ENCODE assay signal across 23 cellular contexts in genomic region chr3:177429066-177429465, GRCh38.
A peak's percentile ranks its signal among the peaks of the same experiment; 100 is the strongest.
DNase-seq lines count a peak whose midpoint lies in the region; ATAC-seq and TF ChIP-seq lines count a peak whose summit lies in the region.
"Had no signal": no experiment of that assay in that cellular context is flagged by ENCODE, and none has a peak within 500 bp of the region (broad histone marks: within the 10 kb centered on the region; RNA-seq: fewer than 3 reads in every experiment).

No MANE protein-coding gene starts in this region.

- H3F3A ChIP-seq in GM23338 (replicated peaks; ENCODE audit: low read depth) (no peaks in the 10 kb centered on the region), neural progenitor cell (ENCODE audit: low read depth) (peaks cover 10% of the 10 kb centered on the region)

- H3K27ac ChIP-seq in GM23338 (ENCODE audit: low read depth) (no peak overlapping the region), right cardiac atrium (ENCODE audit: low read length) (no peak overlapping the region), neural progenitor cell (no peak overlapping the region)
- H3K27ac ChIP-seq: RWPE1, SJCRH30 had no signal

- no peaks in the 10 kb centered on the region for H3K36me3 ChIP-seq in GM23338 (ENCODE audit: insufficient read depth)
- no peaks in the 10 kb centered on the region for H3K36me3 ChIP-seq in neural progenitor cell
- H3K36me3 ChIP-seq: SJCRH30 had no signal

- H3K27ac Mint-ChIP-seq in CD14-positive monocyte = peak overlapping the region in 5 of 7 donors; percentile 3 to 77 (median 66)
- H3K27ac Mint-ChIP-seq in GM23338 = peak overlapping the region; percentile 49; the same call in 1 of the 2 replicates
- H3K27ac Mint-ChIP-seq in neural progenitor cell = peak overlapping the region; percentile 44

- intact Hi-C loops in CD14-positive monocyte (cut with micrococcal nuclease) (loop anchor here in 1 of 2 donors (10.0 kb wide), 1 partner anchor 64 kb away; no protein-coding TSS in a partner anchor), right cardiac atrium (cut with DNase I) (no loop called here)

- H3K9ac ChIP-seq in neural progenitor cell = no peak overlapping the region

- H3K4me3 Mint-ChIP-seq in CD14-positive monocyte (no peak overlapping the region), GM23338 (no peak overlapping the region), neural progenitor cell (no peak overlapping the region)

- no peak for TF ChIP-seq CTCF in CD14-positive monocyte (IDR thresholded peaks at IDR 0.05)
- TF ChIP-seq CTCF in GM23338 (conservative IDR thresholded peaks at IDR 0.05; ENCODE audit: low read depth in 2 of 2) = no peak
- no peak for TF ChIP-seq CTCF in neural progenitor cell (IDR thresholded peaks at IDR 0.05)

- no peak overlapping the region for H3K4me2 ChIP-seq in GM23338
- H3K4me2 ChIP-seq in neural progenitor cell = no peak overlapping the region

- ATAC-seq in GM23338 (no peak), right cardiac atrium (peak; percentile 43 to 70), GM18519 (IDR thresholded peaks at IDR 0.05; ENCODE audit: low FRiP score, unreplicated experiment) (no peak)
- ATAC-seq: PC-3 had no signal

- peaks cover under 1% of the 10 kb centered on the region; the same call in 1 of the 2 replicates for H3K9me2 ChIP-seq in GM23338 (ENCODE audit: insufficient read depth)

- H3K4me1 Mint-ChIP-seq in CD14-positive monocyte (peaks cover 51% of the 10 kb centered on the region), GM23338 (peaks cover 54% of the 10 kb centered on the region), neural progenitor cell (peaks cover 35% of the 10 kb centered on the region)

- H3K27me3 Mint-ChIP-seq in CD14-positive monocyte (ENCODE audit: low read depth in 3 of 3) = no peaks in the 10 kb centered on the region
- H3K27me3 Mint-ChIP-seq in GM23338 (ENCODE audit: insufficient read depth, low read depth, poor library complexity) = peaks cover 3% of the 10 kb centered on the region
- no peaks in the 10 kb centered on the region for H3K27me3 Mint-ChIP-seq in neural progenitor cell (ENCODE audit: insufficient read depth, low read depth)
- H3K27me3 Mint-ChIP-seq: CD4-positive, CD25-positive, alpha-beta regulatory T cell had no signal

- H3K27me3 ChIP-seq in GM23338 (ENCODE audit: insufficient read depth) = no peaks in the 10 kb centered on the region
- H3K27me3 ChIP-seq in right cardiac atrium (ENCODE audit: control insufficient read depth, insufficient read depth) = no peaks in the 10 kb centered on the region
- H3K27me3 ChIP-seq in neural progenitor cell = no peaks in the 10 kb centered on the region
- H3K27me3 ChIP-seq: SJCRH30 had no signal

- peaks cover 44% of the 10 kb centered on the region for H3K4me1 ChIP-seq in GM23338 (ENCODE audit: insufficient read depth)
- no peaks in the 10 kb centered on the region for H3K4me1 ChIP-seq in right cardiac atrium (ENCODE audit: control insufficient read depth, insufficient read depth, low read length)
- H3K4me1 ChIP-seq in neural progenitor cell = peaks cover 40% of the 10 kb centered on the region
- H3K4me1 ChIP-seq: SJCRH30 had no signal

- H3K9me3 ChIP-seq in right cardiac atrium (ENCODE audit: control insufficient read depth, low read length) = no peaks in the 10 kb centered on the region
- no peaks in the 10 kb centered on the region for H3K9me3 ChIP-seq in neural progenitor cell (ENCODE audit: low read depth)
- H3K9me3 ChIP-seq: SJCRH30 had no signal

- H3K4me3 ChIP-seq in GM23338 = no peak overlapping the region
- no peak overlapping the region for H3K4me3 ChIP-seq in right cardiac atrium (ENCODE audit: low read length)
- no peak overlapping the region for H3K4me3 ChIP-seq in neural progenitor cell
- H3K4me3 ChIP-seq: SJCRH30 had no signal

- DNase-seq in CD14-positive monocyte (ENCODE audit: low spot score) (no peak), GM23338 (ENCODE audit: low spot score) (no peak), right cardiac atrium (peak in 1 of 3 donors; percentile 18), neural progenitor cell (ENCODE audit: low spot score) (no peak), AG08395 (ENCODE audit: low spot score) (no peak), hypothalamus (lab: John Stamatoyannopoulos, UW) (no peak), AML-193 (lab: John Stamatoyannopoulos, UW) (no peak)
- DNase-seq: ACHN; CD4-positive, CD25-positive, alpha-beta regulatory T cell; COR-L47; DMS 273 treated with DMSO at 0.1 percent for 48 hours; DND-41; HCEC 1CT; IMR-90; NCI-H1417; NCI-H187; NCI-H226; NCI-H524; NCI-H82; PC-3; SJCRH30 had no signal

- H2AFZ ChIP-seq in GM23338 (peak overlapping the region; percentile 70), neural progenitor cell (replicated peaks) (peak overlapping the region; percentile 54)

- H3K36me3 Mint-ChIP-seq in CD14-positive monocyte (no peaks in the 10 kb centered on the region), GM23338 (ENCODE audit: low read depth) (no peaks in the 10 kb centered on the region), neural progenitor cell (no peaks in the 10 kb centered on the region)
- H3K36me3 Mint-ChIP-seq: CD4-positive, CD25-positive, alpha-beta regulatory T cell had no signal

- H3K9me3 Mint-ChIP-seq in CD14-positive monocyte (peaks cover 0 to 8% (median 0%) of the 10 kb centered on the region in 7 donors), GM23338 (no peaks in the 10 kb centered on the region), neural progenitor cell (no peaks in the 10 kb centered on the region)
- H3K9me3 Mint-ChIP-seq: CD4-positive, CD25-positive, alpha-beta regulatory T cell had no signal

- H3K79me2 ChIP-seq in GM23338 (replicated peaks; ENCODE audit: insufficient read depth) (no peaks in the 10 kb centered on the region), neural progenitor cell (ENCODE audit: low read depth) (no peaks in the 10 kb centered on the region)

- WGBS in right cardiac atrium = 65% methylated on average over 1 of the region's 1 CpG

- no peaks in the 10 kb centered on the region for H4K20me1 ChIP-seq in GM23338 (replicated peaks; ENCODE audit: insufficient read depth)
- H4K20me1 ChIP-seq in neural progenitor cell (ENCODE audit: low read depth) = no peaks in the 10 kb centered on the region

TF ChIP-seq in GM23338, 12 proteins besides CTCF, POLR2A, EP300 and RAD21 (continues in another document):
- TF ChIP-seq CREB1 (CRISPR knock-in tag; IDR thresholded peaks at IDR 0.05; ENCODE audit: low read depth) (no peak), ZNF114 (CRISPR knock-in tag; IDR thresholded peaks at IDR 0.05) (no peak), EZH2phosphoT487 (IDR thresholded peaks at IDR 0.05; ENCODE audit: unreplicated experiment) (no peak), EZH2 (IDR thresholded peaks at IDR 0.05; ENCODE audit: low read depth, unreplicated experiment) (no peak)
- TF ChIP-seq, protein P1, sequence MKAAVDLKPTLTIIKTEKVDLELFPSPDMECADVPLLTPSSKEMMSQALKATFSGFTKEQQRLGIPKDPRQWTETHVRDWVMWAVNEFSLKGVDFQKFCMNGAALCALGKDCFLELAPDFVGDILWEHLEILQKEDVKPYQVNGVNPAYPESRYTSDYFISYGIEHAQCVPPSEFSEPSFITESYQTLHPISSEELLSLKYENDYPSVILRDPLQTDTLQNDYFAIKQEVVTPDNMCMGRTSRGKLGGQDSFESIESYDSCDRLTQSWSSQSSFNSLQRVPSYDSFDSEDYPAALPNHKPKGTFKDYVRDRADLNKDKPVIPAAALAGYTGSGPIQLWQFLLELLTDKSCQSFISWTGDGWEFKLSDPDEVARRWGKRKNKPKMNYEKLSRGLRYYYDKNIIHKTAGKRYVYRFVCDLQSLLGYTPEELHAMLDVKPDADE (IDR thresholded peaks at IDR 0.05) = no peak

Comparison
In these comparisons a context has a peak if more than half of its experiments do, and no peak if none do; other contexts are left out.
1. ATAC-seq: peak in right cardiac atrium (2 of 2); none in GM23338 (single experiment) and GM18519 (single experiment).
2. Peak in every context shown above with its lines, with median percentiles within 50 percentile points of each other: H3K27ac Mint-ChIP-seq.